In the genomic region with DNA sequence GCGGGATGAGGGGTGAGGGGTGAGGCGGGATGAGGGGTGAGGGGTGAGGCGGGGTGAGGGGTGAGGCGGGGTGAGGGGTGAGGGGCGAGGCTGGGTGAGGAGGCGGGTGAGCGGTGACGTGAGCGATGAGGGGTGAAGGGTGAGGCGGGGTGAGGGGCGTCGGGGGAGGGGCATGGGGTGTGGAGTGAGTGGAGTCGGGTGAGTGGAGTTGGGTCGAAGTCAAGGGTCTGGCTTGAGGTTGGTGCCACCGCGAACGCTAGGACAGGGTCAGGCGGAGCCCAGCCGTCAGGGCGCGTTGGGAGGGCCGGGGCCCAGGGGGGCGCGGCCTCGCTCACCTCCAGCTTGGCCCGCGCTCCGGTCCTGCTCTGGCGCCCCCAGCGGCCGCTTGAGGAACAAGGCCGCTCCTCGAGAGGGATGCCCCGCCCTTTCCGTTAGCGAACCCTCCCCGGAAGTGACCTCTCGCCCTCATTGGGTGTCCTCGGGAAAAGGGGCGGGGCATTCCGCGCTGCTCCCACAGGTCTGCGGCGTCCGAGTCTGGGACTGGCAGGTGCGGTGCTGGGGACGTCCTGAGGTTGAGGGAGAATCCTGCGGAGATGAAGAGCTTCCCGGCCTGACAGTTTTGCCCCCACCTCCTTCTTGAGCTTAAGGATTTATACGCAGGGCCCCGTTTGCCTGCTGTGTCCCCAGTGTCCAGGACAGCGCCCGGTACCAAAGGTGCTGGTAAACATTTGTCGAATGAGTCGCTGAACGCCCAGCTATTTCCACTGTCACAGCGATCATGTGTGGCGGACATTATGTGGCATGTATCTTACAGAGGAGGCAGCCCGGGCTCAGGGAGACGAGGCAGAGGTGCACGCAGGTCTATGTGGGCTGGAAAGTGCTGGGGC, we compare ENCODE assay signal across 1 cellular context.
TF ChIP-seq lines count a peak whose summit lies in the region.

A gene with protein sequence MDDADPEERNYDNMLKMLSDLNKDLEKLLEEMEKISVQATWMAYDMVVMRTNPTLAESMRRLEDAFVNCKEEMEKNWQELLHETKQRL (minus strand): TSS at position 397 of the 887 bp plus-strand sequence. CDS start 6,514 bp downstream, outside the sequence.

TF ChIP-seq in SK-N-SH treated with all-trans-retinoic acid at 6 μM for 48 hours, 23 proteins besides CTCF, POLR2A, EP300 and RAD21 (continued from another document):
- TF ChIP-seq, protein P1, sequence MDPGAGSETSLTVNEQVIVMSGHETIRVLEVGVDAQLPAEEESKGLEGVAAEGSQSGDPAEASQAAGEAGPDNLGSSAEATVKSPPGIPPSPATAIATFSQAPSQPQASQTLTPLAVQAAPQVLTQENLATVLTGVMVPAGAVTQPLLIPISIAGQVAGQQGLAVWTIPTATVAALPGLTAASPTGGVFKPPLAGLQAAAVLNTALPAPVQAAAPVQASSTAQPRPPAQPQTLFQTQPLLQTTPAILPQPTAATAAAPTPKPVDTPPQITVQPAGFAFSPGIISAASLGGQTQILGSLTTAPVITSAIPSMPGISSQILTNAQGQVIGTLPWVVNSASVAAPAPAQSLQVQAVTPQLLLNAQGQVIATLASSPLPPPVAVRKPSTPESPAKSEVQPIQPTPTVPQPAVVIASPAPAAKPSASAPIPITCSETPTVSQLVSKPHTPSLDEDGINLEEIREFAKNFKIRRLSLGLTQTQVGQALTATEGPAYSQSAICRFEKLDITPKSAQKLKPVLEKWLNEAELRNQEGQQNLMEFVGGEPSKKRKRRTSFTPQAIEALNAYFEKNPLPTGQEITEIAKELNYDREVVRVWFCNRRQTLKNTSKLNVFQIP (CRISPR knock-in tag; IDR thresholded peaks at IDR 0.05; ENCODE audit: borderline replicate concordance, low read depth): no peak
- TF ChIP-seq TOX (CRISPR knock-in tag; IDR thresholded peaks at IDR 0.05; ENCODE audit: borderline replicate concordance) (no peak), ZNF8 (CRISPR knock-in tag; IDR thresholded peaks at IDR 0.05) (no peak)
- TF ChIP-seq, protein P2, sequence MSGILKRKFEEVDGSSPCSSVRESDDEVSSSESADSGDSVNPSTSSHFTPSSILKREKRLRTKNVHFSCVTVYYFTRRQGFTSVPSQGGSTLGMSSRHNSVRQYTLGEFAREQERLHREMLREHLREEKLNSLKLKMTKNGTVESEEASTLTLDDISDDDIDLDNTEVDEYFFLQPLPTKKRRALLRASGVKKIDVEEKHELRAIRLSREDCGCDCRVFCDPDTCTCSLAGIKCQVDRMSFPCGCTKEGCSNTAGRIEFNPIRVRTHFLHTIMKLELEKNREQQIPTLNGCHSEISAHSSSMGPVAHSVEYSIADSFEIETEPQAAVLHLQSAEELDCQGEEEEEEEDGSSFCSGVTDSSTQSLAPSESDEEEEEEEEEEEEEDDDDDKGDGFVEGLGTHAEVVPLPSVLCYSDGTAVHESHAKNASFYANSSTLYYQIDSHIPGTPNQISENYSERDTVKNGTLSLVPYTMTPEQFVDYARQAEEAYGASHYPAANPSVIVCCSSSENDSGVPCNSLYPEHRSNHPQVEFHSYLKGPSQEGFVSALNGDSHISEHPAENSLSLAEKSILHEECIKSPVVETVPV (CRISPR knock-in tag; IDR thresholded peaks at IDR 0.05): no peak
